Comparison of ENCODE assay signal across 8 cellular contexts in the genomic region with DNA sequence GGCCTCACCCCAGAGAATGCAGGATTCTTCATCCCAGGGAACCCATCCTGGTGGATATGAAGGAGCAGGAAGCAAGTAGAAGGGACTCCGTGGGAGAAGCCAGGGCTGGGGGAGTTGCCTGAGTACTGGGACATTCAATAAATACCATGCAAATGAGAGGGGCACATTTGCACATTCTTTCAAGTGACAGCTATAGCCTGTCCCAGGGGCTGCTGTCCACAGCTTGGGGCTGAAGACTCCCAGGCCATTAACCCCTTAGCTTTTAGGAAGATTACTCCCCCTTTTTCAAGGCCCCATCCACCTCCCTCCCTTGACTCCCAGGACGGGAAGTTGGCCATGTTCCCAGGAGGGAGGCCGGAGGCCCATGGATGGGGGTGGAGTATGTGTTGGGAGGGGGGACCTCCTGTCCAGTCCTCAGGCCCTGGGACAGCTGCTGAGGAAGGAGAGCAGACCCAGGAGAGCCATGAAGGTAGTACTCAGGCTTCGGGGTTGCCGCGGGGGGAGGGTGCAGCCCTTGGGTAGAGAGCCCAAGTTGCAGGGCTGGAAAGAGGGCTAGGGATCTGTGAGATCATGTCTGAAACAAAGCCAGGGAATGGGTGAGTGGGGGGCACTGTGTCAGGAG. TPM values are rescaled to one million over a fixed set of nuclear protein-coding genes. Genes with fewer than 3 reads are reported as not detected.
DNase-seq lines count a peak whose midpoint lies in the region; ATAC-seq lines count a peak whose summit lies in the region.

No MANE protein-coding gene starts in this region.

- H3K36me3 Mint-ChIP-seq in activated T-helper 17 cell treated with anti-CD3 and anti-CD28 coated beads, Interleukin-2, amount 50 U/mL, for 72 hours (ENCODE audit: low read depth), result no peaks in the 10 kb centered on the region

- DNase-seq in GM04504 (ENCODE audit: low read depth) (peak; percentile 49), hepatic stellate cell (ENCODE audit: low spot score) (peak; percentile 65), sciatic nerve (ENCODE audit: low spot score) (peak; percentile 83), NOMO-1 (lab: John Stamatoyannopoulos, UW; ENCODE audit: unreplicated experiment in 2 of 2) (no peak), AG08395 (ENCODE audit: low spot score) (no peak), NCI-H1417 (lab: John Stamatoyannopoulos, UW) (no peak), GDM1 (lab: John Stamatoyannopoulos, UW) (no peak)

- H3K4me3 Mint-ChIP-seq in activated T-helper 17 cell treated with anti-CD3 and anti-CD28 coated beads, Interleukin-2, amount 50 U/mL, for 72 hours, result peak overlapping the region; percentile 53

- H3K4me1 Mint-ChIP-seq in activated T-helper 17 cell treated with anti-CD3 and anti-CD28 coated beads, Interleukin-2, amount 50 U/mL, for 72 hours, result peaks cover 13% of the 10 kb centered on the region

- no peaks in the 10 kb centered on the region for H3K9me3 Mint-ChIP-seq in activated T-helper 17 cell treated with anti-CD3 and anti-CD28 coated beads, Interleukin-2, amount 50 U/mL, for 72 hours

- H3K27me3 Mint-ChIP-seq in activated T-helper 17 cell treated with anti-CD3 and anti-CD28 coated beads, Interleukin-2, amount 50 U/mL, for 72 hours, result no peaks in the 10 kb centered on the region

- no peak for ATAC-seq in activated T-helper 17 cell treated with anti-CD3 and anti-CD28 coated beads, Interleukin-2, amount 50 U/mL, for 72 hours (replicated peaks)
- no peak for ATAC-seq in sciatic nerve

- peak overlapping the region; percentile 61 for H3K27ac Mint-ChIP-seq in activated T-helper 17 cell treated with anti-CD3 and anti-CD28 coated beads, Interleukin-2, amount 50 U/mL, for 72 hours

- intact Hi-C loops in sciatic nerve (cut with DNase I), result no loop called here

RNA-seq across cellular contexts. Expression of gene TNS2, which starts 1.0 kb away (rescaled TPM):
- total RNA-seq in activated T-helper 17 cell treated with anti-CD3 and anti-CD28 coated beads, Interleukin-2, amount 50 U/mL, for 72 hours, result 1 to 10 TPM in 1 of 2 donors, under 1 TPM in 1; 0.69 to 4.6 TPM
- total RNA-seq in sciatic nerve, result 265 TPM

RNA-seq across cellular contexts. Expression of gene SPRYD3, which starts 30.3 kb away (rescaled TPM):
- total RNA-seq in activated T-helper 17 cell treated with anti-CD3 and anti-CD28 coated beads, Interleukin-2, amount 50 U/mL, for 72 hours, result 10 to 100 TPM; 25.4 to 28.8 TPM
- total RNA-seq in sciatic nerve, result 61.0 TPM

RNA-seq across cellular contexts. Expression of gene EIF4B, which starts 42.6 kb away (rescaled TPM):
- 100 to 1,000 TPM; 536 to 964 TPM for total RNA-seq in activated T-helper 17 cell treated with anti-CD3 and anti-CD28 coated beads, Interleukin-2, amount 50 U/mL, for 72 hours
- total RNA-seq in sciatic nerve, result 522 TPM

RNA-seq across cellular contexts. Expression of gene IGFBP6, which starts 48.6 kb away (rescaled TPM):
- 1 to 10 TPM in 1 of 2 donors, under 1 TPM in 1; 0.45 to 6.0 TPM for total RNA-seq in activated T-helper 17 cell treated with anti-CD3 and anti-CD28 coated beads, Interleukin-2, amount 50 U/mL, for 72 hours
- total RNA-seq in sciatic nerve, result 1,832 TPM

RNA-seq across cellular contexts. Expression of gene SOAT2, which starts 54.4 kb away (rescaled TPM):
- 1 to 10 TPM in 1 of 2 donors, under 1 TPM in 1; 0.28 to 1.1 TPM for total RNA-seq in activated T-helper 17 cell treated with anti-CD3 and anti-CD28 coated beads, Interleukin-2, amount 50 U/mL, for 72 hours
- total RNA-seq in sciatic nerve, result 1.2 TPM

Comparison
In these comparisons a context has a peak if more than half of its experiments do, and no peak if none do; other contexts are left out.
1. DNase-seq: peak in GM04504 (single experiment), hepatic stellate cell (single experiment) and sciatic nerve (single experiment); none in NOMO-1 (0 of 2), AG08395 (single experiment), NCI-H1417 (0 of 3) and GDM1 (single experiment).
2. RNA of gene TNS2, which starts 1.0 kb away (total RNA-seq): 265 TPM in sciatic nerve (single experiment); 0.69 to 4.6 TPM in activated T-helper 17 cell treated with anti-CD3 and anti-CD28 coated beads, Interleukin-2, amount 50 U/mL, for 72 hours; every median in the first group is over 10 times any median in the second.